ENCODE assay signal across 21 cellular contexts in genomic region chr9:127789179-127789578, GRCh38. TPM values are rescaled to one million over a fixed set of nuclear protein-coding genes. Genes with fewer than 3 reads are reported as not detected.
A peak's percentile ranks its signal among the peaks of the same experiment; 100 is the strongest.
DNase-seq lines count a peak whose midpoint lies in the region; ATAC-seq and TF ChIP-seq lines count a peak whose summit lies in the region.
"Had no signal": no experiment of that assay in that cellular context is flagged by ENCODE, and none has a peak within 500 bp of the region (broad histone marks: within the 10 kb centered on the region; RNA-seq: fewer than 3 reads in every experiment).

No MANE protein-coding gene starts in this region.

- H2AK5ac ChIP-seq in IMR-90 (ENCODE audit: low read depth, low read length) (no peak overlapping the region), neuronal stem cell (ENCODE audit: low read depth, low read length) (no peak overlapping the region)

- H2BK5ac ChIP-seq in IMR-90 (ENCODE audit: low read depth, low read length, poor library complexity, severe bottlenecking) (no peak overlapping the region), neuronal stem cell (ENCODE audit: low read length) (no peak overlapping the region)

- no peak overlapping the region for H4K5ac ChIP-seq in IMR-90 (ENCODE audit: low read depth, low read length)

- H3K27ac Mint-ChIP-seq in activated T-cell treated with anti-CD3 and anti-CD28 coated beads, Interleukin-2, amount 50 U/mL, for 24 hours = peak overlapping the region; percentile 89
- H3K27ac Mint-ChIP-seq in CD8-positive, alpha-beta memory T cell = peak overlapping the region in 1 of 8 donors; percentile 98
- H3K27ac Mint-ChIP-seq: HFFc6 had no signal

- H3K27me3 ChIP-seq in IMR-90 (ENCODE audit: control insufficient read depth, insufficient read depth, low read length) (no peaks in the 10 kb centered on the region), body of pancreas (no peaks in the 10 kb centered on the region), neuronal stem cell (ENCODE audit: control insufficient read depth in 3 of 3, insufficient read depth in 3 of 3, low read depth in 1 of 3, low read length in 3 of 3) (no peaks in the 10 kb centered on the region)
- no peaks in the 10 kb centered on the region for H3K27me3 ChIP-seq in CD8-positive, alpha-beta memory T cell (ENCODE audit: insufficient read depth, low read length, poor library complexity, severe bottlenecking)
- H3K27me3 ChIP-seq: gastroesophageal sphincter had no signal

- H3K4me3 ChIP-seq in IMR-90 (ENCODE audit: insufficient read depth, low read depth, low read length) (no peak overlapping the region), body of pancreas (no peak overlapping the region), neuronal stem cell (ENCODE audit: low read length in 2 of 2) (peak overlapping the region in 1 of 2 donors; percentile 42)
- H3K4me3 ChIP-seq in CD8-positive, alpha-beta memory T cell (ENCODE audit: low read length) = no peak overlapping the region
- H3K4me3 ChIP-seq: A549, gastroesophageal sphincter, thoracic aorta had no signal

- no peaks in the 10 kb centered on the region for H3K9me3 Mint-ChIP-seq in activated T-cell treated with anti-CD3 and anti-CD28 coated beads, Interleukin-2, amount 50 U/mL, for 24 hours
- no peaks in the 10 kb centered on the region for H3K9me3 Mint-ChIP-seq in CD8-positive, alpha-beta memory T cell
- H3K9me3 Mint-ChIP-seq: HFFc6 had no signal

- peaks cover 77% of the 10 kb centered on the region for H3K36me3 Mint-ChIP-seq in activated T-cell treated with anti-CD3 and anti-CD28 coated beads, Interleukin-2, amount 50 U/mL, for 24 hours (ENCODE audit: low read depth)
- H3K36me3 Mint-ChIP-seq in CD8-positive, alpha-beta memory T cell = peaks cover 5 to 71% (median 10%) of the 10 kb centered on the region in 3 donors

- H3K9ac ChIP-seq in IMR-90 (ENCODE audit: low read depth, low read length) = no peak overlapping the region
- H3K9ac ChIP-seq in neuronal stem cell (ENCODE audit: low read depth, low read length, poor library complexity) = no peak overlapping the region

- no peaks in the 10 kb centered on the region for H3K27me3 Mint-ChIP-seq in activated T-cell treated with anti-CD3 and anti-CD28 coated beads, Interleukin-2, amount 50 U/mL, for 24 hours
- H3K27me3 Mint-ChIP-seq in CD8-positive, alpha-beta memory T cell = peaks cover 0 to 4% of the 10 kb centered on the region in 2 donors

- dilution Hi-C loops in IMR-90 (cut with HindIII; ENCODE audit: low sequenced_read_pairs, unreplicated experiment) = no loop called here

- H2BK120ac ChIP-seq in IMR-90 (ENCODE audit: low read depth, low read length) (no peak overlapping the region), neuronal stem cell (ENCODE audit: low read depth, low read length) (no peak overlapping the region)

- WGBS in IMR-90 (ENCODE audit: extremely low coverage in 2 of 2, insufficient read length in 1 of 2), 2 experiments = 93% methylated on average over 14 of the region's 25 CpGs; no CpG with 5 or more reads in 1 of the 2 experiments
- WGBS in body of pancreas, 2 donors = 71 to 95% methylated on average over 16 to 25 of the region's 25 CpGs
- WGBS in neuronal stem cell (ENCODE audit: extremely low coverage in 2 of 2, insufficient read length in 2 of 2, insufficient replicate concordance in 1 of 2), 2 donors = no CpG with 5 or more reads among the region's 25 CpGs

- H2BK15ac ChIP-seq in IMR-90 (ENCODE audit: low read depth, low read length) = no peak overlapping the region
- H2BK15ac ChIP-seq in neuronal stem cell (ENCODE audit: low read length) = no peak overlapping the region

- H3K4me1 ChIP-seq in IMR-90 (ENCODE audit: control insufficient read depth, insufficient read depth, low read length) = peaks cover 7% of the 10 kb centered on the region; the same call in 1 of the 2 replicates
- peaks cover 76% of the 10 kb centered on the region for H3K4me1 ChIP-seq in body of pancreas
- peaks cover 2 to 3% of the 10 kb centered on the region in 2 donors for H3K4me1 ChIP-seq in neuronal stem cell (ENCODE audit: control insufficient read depth in 2 of 2, insufficient read depth in 1 of 2, low read depth in 1 of 2, low read length in 2 of 2)
- H3K4me1 ChIP-seq in CD8-positive, alpha-beta memory T cell (ENCODE audit: insufficient read depth, low read length) = peaks cover 22% of the 10 kb centered on the region

- peak overlapping the region; percentile 57 for H3K4me3 Mint-ChIP-seq in activated T-cell treated with anti-CD3 and anti-CD28 coated beads, Interleukin-2, amount 50 U/mL, for 24 hours
- H3K4me3 Mint-ChIP-seq in CD8-positive, alpha-beta memory T cell = peak overlapping the region in 3 of 7 donors; percentile 13 to 82 (median 32)
- H3K4me3 Mint-ChIP-seq: HFFc6 had no signal

- H3K18ac ChIP-seq in IMR-90 (ENCODE audit: low read depth, low read length) (no peak overlapping the region), neuronal stem cell (ENCODE audit: low read length) (no peak overlapping the region)

- ATAC-seq in IMR-90 (ENCODE audit: low read depth) (no peak), body of pancreas (no peak), HG03342 (IDR thresholded peaks at IDR 0.05; ENCODE audit: unreplicated experiment) (no peak)
- ATAC-seq: A549, gastroesophageal sphincter, PC-3 had no signal

- H3K9me1 ChIP-seq in IMR-90 (ENCODE audit: insufficient read depth, low read length) = peaks cover 8% of the 10 kb centered on the region

- peaks cover 50% of the 10 kb centered on the region for H3K36me3 ChIP-seq in IMR-90 (ENCODE audit: control insufficient read depth, insufficient read depth, low read length)
- H3K36me3 ChIP-seq in body of pancreas (replicated peaks in 1 of 2; ENCODE audit: insufficient read depth in 1 of 2, low read depth in 2 of 2) = peaks cover 15 to 22% of the 10 kb centered on the region in 2 donors
- peaks cover 41 to 70% of the 10 kb centered on the region in 2 donors for H3K36me3 ChIP-seq in neuronal stem cell (replicated peaks in 1 of 2; ENCODE audit: control insufficient read depth in 2 of 2, insufficient read depth in 2 of 2, low read length in 2 of 2)
- H3K36me3 ChIP-seq in CD8-positive, alpha-beta memory T cell (ENCODE audit: insufficient read depth, low read length) = peaks cover 38% of the 10 kb centered on the region

- no peak for TF ChIP-seq POLR2A in IMR-90 (IDR thresholded peaks at IDR 0.05; ENCODE audit: low read depth, low read length)
- TF ChIP-seq POLR2A in body of pancreas (IDR thresholded peaks at IDR 0.05) = no peak

- TF ChIP-seq RAD21 in IMR-90 (IDR thresholded peaks at IDR 0.05; ENCODE audit: low read length) = no peak

- no peak overlapping the region for H3K14ac ChIP-seq in IMR-90 (replicated peaks; ENCODE audit: low read depth, low read length)
- H3K14ac ChIP-seq in neuronal stem cell (ENCODE audit: low read length) = no peak overlapping the region

- H2BK12ac ChIP-seq in neuronal stem cell (ENCODE audit: low read length) = no peak overlapping the region

- POLR2A ChIA-PET in IMR-90 (lab: Charles Lee; ENCODE audit: unreplicated experiment) = no interaction called here
- POLR2A ChIA-PET in CD8-positive, alpha-beta memory T cell (lab: Charles Lee) = no interaction called here

- H2AFZ ChIP-seq in IMR-90 (replicated peaks; ENCODE audit: low read length, poor library complexity) (peak overlapping the region; percentile 17), neuronal stem cell (ENCODE audit: low read length) (no peak overlapping the region)

- BruUV-seq in IMR-90 (replicated peaks; lab: Mats Ljungman, UMichigan) = no TSS peak

- H3K4ac ChIP-seq in IMR-90 (ENCODE audit: low read depth, low read length) (no peak overlapping the region), neuronal stem cell (ENCODE audit: low read length) (no peak overlapping the region)

- TF ChIP-seq CTCF in IMR-90 (conservative IDR thresholded peaks at IDR 0.05; ENCODE audit: low read depth, low read length) (no peak), body of pancreas (IDR thresholded peaks at IDR 0.05) (no peak)

- CTCF ChIA-PET in IMR-90 (lab: Yijun Ruan, JAX) = no interaction called here
- CTCF ChIA-PET in CD8-positive, alpha-beta memory T cell (lab: Charles Lee) = interaction anchor here (0.7 to 3.4 kb wide), 2 partner anchors 81 to 132 kb away, joined by 3 to 21 read pairs; no protein-coding TSS in a partner anchor

- no peak overlapping the region for H2AK9ac ChIP-seq in IMR-90 (replicated peaks; ENCODE audit: low read depth, low read length, poor library complexity)

- no peak overlapping the region for H3K27ac ChIP-seq in IMR-90 (ENCODE audit: insufficient read depth, low read length)
- peak overlapping the region; percentile 73 to 97 (median 87) for H3K27ac ChIP-seq in body of pancreas
- H3K27ac ChIP-seq in neuronal stem cell (replicated peaks; ENCODE audit: low read length) = no peak overlapping the region
- H3K27ac ChIP-seq in CD8-positive, alpha-beta memory T cell (ENCODE audit: low read depth, low read length) = no peak overlapping the region
- H3K27ac ChIP-seq: A549, C4-2B had no signal

- H4K91ac ChIP-seq in IMR-90 (ENCODE audit: insufficient read depth, low read depth, low read length) (no peak overlapping the region), neuronal stem cell (ENCODE audit: low read depth, low read length, poor library complexity) (no peak overlapping the region)

- no peak overlapping the region for H3K56ac ChIP-seq in IMR-90 (ENCODE audit: extremely low read depth, insufficient read depth, low read length)

- peaks cover 67% of the 10 kb centered on the region for H4K20me1 ChIP-seq in IMR-90 (ENCODE audit: insufficient read depth, low read length)

- no peak overlapping the region for H4K8ac ChIP-seq in IMR-90 (ENCODE audit: low read depth in 2 of 2, low read length in 2 of 2)
- H4K8ac ChIP-seq in neuronal stem cell (ENCODE audit: low read depth, low read length) = no peak overlapping the region

- H3K4me2 ChIP-seq in IMR-90 (ENCODE audit: low read depth, low read length) = no peak overlapping the region
- H3K4me2 ChIP-seq in neuronal stem cell (ENCODE audit: insufficient read depth, low read length, poor library complexity, severe bottlenecking) = no peak overlapping the region
- H3K4me2 ChIP-seq: A549 had no signal

- H3K23ac ChIP-seq in IMR-90 (ENCODE audit: low read depth, low read length) (no peak overlapping the region), neuronal stem cell (ENCODE audit: low read depth, low read length, poor library complexity) (peak overlapping the region; percentile 8)

- intact Hi-C loops in IMR-90 (cut with micrococcal nuclease) = no loop called here
- intact Hi-C loops in body of pancreas (cut with DNase I) = no loop called here

- peaks cover 54% of the 10 kb centered on the region for H3K4me1 Mint-ChIP-seq in activated T-cell treated with anti-CD3 and anti-CD28 coated beads, Interleukin-2, amount 50 U/mL, for 24 hours (ENCODE audit: low read depth)
- H3K4me1 Mint-ChIP-seq in CD8-positive, alpha-beta memory T cell = peaks cover 34 to 54% (median 43%) of the 10 kb centered on the region in 3 donors

- H3K9me3 ChIP-seq in IMR-90 (ENCODE audit: control insufficient read depth, insufficient read depth, low read length) (no peaks in the 10 kb centered on the region), body of pancreas (no peaks in the 10 kb centered on the region), neuronal stem cell (replicated peaks in 1 of 2; ENCODE audit: control insufficient read depth in 2 of 2, insufficient read depth in 1 of 2, low read depth in 1 of 2, low read length in 2 of 2) (no peaks in the 10 kb centered on the region)
- H3K9me3 ChIP-seq in CD8-positive, alpha-beta memory T cell (ENCODE audit: low read length) = no peaks in the 10 kb centered on the region
- H3K9me3 ChIP-seq: A549, gastroesophageal sphincter, thoracic aorta had no signal

- H3K79me1 ChIP-seq in IMR-90 (ENCODE audit: low read depth in 1 of 2, low read length in 2 of 2) (peaks cover 26 to 74% of the 10 kb centered on the region in 2 experiments), neuronal stem cell (ENCODE audit: low read depth, low read length) (peaks cover 10% of the 10 kb centered on the region)

- no peak overlapping the region for H2BK20ac ChIP-seq in IMR-90 (ENCODE audit: low read depth, low read length)

- no peak for DNase-seq in activated T-cell treated with anti-CD3 and anti-CD28 coated beads, Interleukin-2, amount 50 U/mL, for 24 hours
- no peak for DNase-seq in activated T-cell treated with anti-CD3 and anti-CD28 coated beads for 4 hours
- no peak for DNase-seq in IMR-90
- DNase-seq in body of pancreas = peak in 1 of 4 donors; percentile 37
- DNase-seq in neuronal stem cell (ENCODE audit: low spot score) = no peak
- no peak for DNase-seq in T1000 (lab: John Stamatoyannopoulos, UW)
- no peak for DNase-seq in CD8-positive, alpha-beta memory T cell
- DNase-seq: activated CD8-positive, alpha-beta memory T cell treated with anti-CD3 and anti-CD28 coated beads, Interleukin-2, amount 50 U/mL, for 4 hours; central memory CD4-positive, alpha-beta T cell; HFFc6; NCI-H1417 treated with DMSO at 0.1 percent for 48 hours; NCI-H2171; NCI-H69; PC-3; posterior cingulate gyrus; small intestine had no signal

- in situ Hi-C loops in IMR-90 (cut with MboI; ENCODE audit: low sequenced_read_pairs) = no loop called here

RNA-seq across cellular contexts. Expression of gene CDK9, which starts 3.3 kb away (rescaled TPM):
- total RNA-seq in IMR-90 (2012; rRNA removed) (28.9 and 30.3 TPM in 2 replicates), body of pancreas (10 to 100 TPM; 51.4 to 58.7 TPM)
- polyA plus RNA-seq in IMR-90 (2012; rRNA removed) = 49.9 and 52.1 TPM in 2 replicates
- polyA plus RNA-seq in IMR-90 (2012; cell fraction: cytosol; rRNA removed) = 34.4 and 54.3 TPM in 2 replicates
- 140 and 177 TPM in 2 replicates for polyA plus RNA-seq in IMR-90 (2012; cell fraction: nucleus; rRNA removed; ENCODE audit: low replicate concordance)
- 29.1 TPM for polyA plus RNA-seq in neuronal stem cell (2013, experiment 1 of 2)
- 30.0 TPM for polyA plus RNA-seq in neuronal stem cell (2013, experiment 2 of 2)
- total RNA-seq in CD8-positive, alpha-beta memory T cell = 100 to 1,000 TPM; 108 to 111 TPM
- polyA plus RNA-seq in CD8-positive, alpha-beta memory T cell = 72.3 TPM

RNA-seq across cellular contexts. Expression of gene SH2D3C, which starts 10.7 kb away (rescaled TPM):
- total RNA-seq in IMR-90 (2012; rRNA removed) (under 0.01 and 0.28 TPM in 2 replicates), body of pancreas (1 to 10 TPM; 3.3 to 4.2 TPM)
- polyA plus RNA-seq in IMR-90 (2012; rRNA removed) = 0.22 and 0.24 TPM in 2 replicates
- polyA plus RNA-seq in IMR-90 (2012; cell fraction: cytosol; rRNA removed) = 0.06 and 0.38 TPM in 2 replicates
- polyA plus RNA-seq in IMR-90 (2012; cell fraction: nucleus; rRNA removed; ENCODE audit: low replicate concordance) = 0.05 and 0.29 TPM in 2 replicates
- 2.8 TPM for polyA plus RNA-seq in neuronal stem cell (2013, experiment 1 of 2)
- polyA plus RNA-seq in neuronal stem cell (2013, experiment 2 of 2) = 2.5 TPM
- total RNA-seq in CD8-positive, alpha-beta memory T cell = 10 to 100 TPM; 13.9 to 14.1 TPM
- 50.7 TPM for polyA plus RNA-seq in CD8-positive, alpha-beta memory T cell
- total RNA-seq: HFFc6 had no signal

RNA-seq across cellular contexts. Expression of gene FPGS, which starts 13.5 kb away (rescaled TPM):
- total RNA-seq in IMR-90 (2012; rRNA removed) (43.9 and 45.5 TPM in 2 replicates), body of pancreas (10 to 100 TPM; 58.4 to 80.4 TPM)
- 71.5 and 75.7 TPM in 2 replicates for polyA plus RNA-seq in IMR-90 (2012; rRNA removed)
- polyA plus RNA-seq in IMR-90 (2012; cell fraction: cytosol; rRNA removed) = 39.9 and 56.3 TPM in 2 replicates
- polyA plus RNA-seq in IMR-90 (2012; cell fraction: nucleus; rRNA removed; ENCODE audit: low replicate concordance) = 94.7 and 201 TPM in 2 replicates
- 30.2 TPM for polyA plus RNA-seq in neuronal stem cell (2013, experiment 1 of 2)
- 32.1 TPM for polyA plus RNA-seq in neuronal stem cell (2013, experiment 2 of 2)
- 100 to 1,000 TPM; 110 to 111 TPM for total RNA-seq in CD8-positive, alpha-beta memory T cell
- polyA plus RNA-seq in CD8-positive, alpha-beta memory T cell = 68.0 TPM

RNA-seq across cellular contexts. Expression of gene TOR2A, which starts 54.1 kb away (rescaled TPM):
- total RNA-seq in IMR-90 (2012; rRNA removed) (0.90 and 1.1 TPM in 2 replicates), body of pancreas (10 to 100 TPM in 1 of 2 donors, 1 to 10 TPM in 1; 8.3 to 14.2 TPM)
- 12.5 and 12.9 TPM in 2 replicates for polyA plus RNA-seq in IMR-90 (2012; rRNA removed)
- 10.1 and 16.2 TPM in 2 replicates for polyA plus RNA-seq in IMR-90 (2012; cell fraction: cytosol; rRNA removed)
- polyA plus RNA-seq in IMR-90 (2012; cell fraction: nucleus; rRNA removed; ENCODE audit: low replicate concordance) = 10.8 and 25.9 TPM in 2 replicates
- 16.4 TPM for polyA plus RNA-seq in neuronal stem cell (2013, experiment 1 of 2)
- polyA plus RNA-seq in neuronal stem cell (2013, experiment 2 of 2) = 16.7 TPM
- total RNA-seq in CD8-positive, alpha-beta memory T cell = 10 to 100 TPM; 30.7 to 33.7 TPM
- 37.0 TPM for polyA plus RNA-seq in CD8-positive, alpha-beta memory T cell

Comparison
In these comparisons a context has a peak if more than half of its experiments do, and no peak if none do; other contexts are left out.
1. H3K27ac ChIP-seq: peak in body of pancreas (4 of 4); none in IMR-90 (single experiment), neuronal stem cell (single experiment) and CD8-positive, alpha-beta memory T cell (single experiment).